In the genomic region with DNA sequence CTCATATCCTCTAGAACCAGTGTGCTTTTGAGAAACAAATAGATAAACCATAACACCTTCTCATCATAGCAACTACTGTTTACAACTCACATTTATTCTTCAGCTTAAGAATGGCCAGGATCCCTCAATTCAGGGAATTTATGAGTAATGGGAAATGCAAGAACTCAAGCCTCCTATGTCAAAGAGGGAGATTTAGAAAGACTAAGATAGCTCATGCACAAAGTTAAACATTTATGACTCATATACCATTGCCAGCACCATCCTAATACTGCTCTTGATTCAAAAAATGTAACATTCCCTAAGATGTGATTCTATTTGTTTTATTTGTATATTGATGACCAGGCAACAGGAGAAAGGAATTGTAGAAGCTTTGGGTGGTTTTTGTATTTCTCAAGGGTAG, we compare ENCODE assay signal across 16 cellular contexts.
"Had no signal": no experiment of that assay in that cellular context is flagged by ENCODE, and none has a peak within 500 bp of the region (broad histone marks: within the 10 kb centered on the region; RNA-seq: fewer than 3 reads in every experiment).

No MANE protein-coding gene starts in this region.

- H3K4me1 ChIP-seq: esophagus muscularis mucosa, gastrocnemius medialis, heart left ventricle, tibial artery, uterus had no signal

- H3K27ac ChIP-seq: cardiac muscle cell, esophagus muscularis mucosa, gastrocnemius medialis, heart left ventricle, tibial artery, uterus had no signal

- H3K27me3 ChIP-seq: gastrocnemius medialis, uterus had no signal

- H3K36me3 ChIP-seq: cardiac muscle cell, esophagus muscularis mucosa, gastrocnemius medialis, heart left ventricle, tibial artery, uterus had no signal

- ATAC-seq: activated CD4-positive, CD25-positive, alpha-beta regulatory T cell treated with anti-CD3 and anti-CD28 coated beads, Interleukin-2, amount 50 U/mL, for 24 hours; gastrocnemius medialis; heart left ventricle; left colon; naive thymus-derived CD8-positive, alpha-beta T cell; stimulated activated memory B cell treated with anti-CD40 and anti-IgM and Interleukin-4, amounts not matched to agents 10 μg/mL and 1 μg/mL and 100 μg/mL, for 72 hours had no signal

- H3K9me3 ChIP-seq: gastrocnemius medialis, uterus had no signal

- H3K4me3 ChIP-seq: cardiac muscle cell, esophagus muscularis mucosa, gastrocnemius medialis, heart left ventricle, tibial artery, uterus had no signal

- DNase-seq: activated CD4-positive, alpha-beta T cell treated with anti-CD3 and anti-CD28 coated beads, Interleukin-2, amount 50 U/mL, for 1 hour; activated CD8-positive, alpha-beta memory T cell treated with anti-CD3 and anti-CD28 coated beads for 24 hours; activated naive CD8-positive, alpha-beta T cell treated with anti-CD3 and anti-CD28 coated beads, Interleukin-2, amount 10 ng/mL, durations not matched to agents 7 days and 5 days; aorta; gastrocnemius medialis; heart left ventricle; left colon; naive thymus-derived CD8-positive, alpha-beta T cell; stimulated activated CD4-positive, alpha-beta T cell treated with anti-CD3 and anti-CD28 coated beads, Interleukin-12 subunit alpha, Interleukin-12 subunit beta, amount 100 ng/mL, for 4 hours; SW 1271; tibial artery; uterus had no signal
